ENCODE assay signal across 8 cellular contexts in genomic region chr1:85259118-85259865, GRCh38. TPM values are rescaled to one million over a fixed set of nuclear protein-coding genes. Genes with fewer than 3 reads are reported as not detected.
DNase-seq lines count a peak whose midpoint lies in the region; ATAC-seq and TF ChIP-seq lines count a peak whose summit lies in the region.

TSS of gene C1orf52 (minus strand) at chr1:85259662. CDS start at chr1:85259633, 29 bp downstream.

- peaks cover 12% of the 10 kb centered on the region for H3K4me1 Mint-ChIP-seq in endodermal cell

- H3K36me3 ChIP-seq in HUES48 (ENCODE audit: control insufficient read depth, insufficient read depth, low read length) = peaks cover 36% of the 10 kb centered on the region
- H3K36me3 ChIP-seq in NT2/D1 (ENCODE audit: insufficient read depth, insufficient read length, low read length) = peaks cover 52% of the 10 kb centered on the region
- H3K36me3 ChIP-seq in endodermal cell (ENCODE audit: control insufficient read depth, insufficient read depth, low read length) = peaks cover 43% of the 10 kb centered on the region

- peaks cover 38% of the 10 kb centered on the region for H3K9me3 Mint-ChIP-seq in endodermal cell

- no peaks in the 10 kb centered on the region for H3K27me3 ChIP-seq in HUES48 (ENCODE audit: control insufficient read depth, insufficient read depth, low read length)
- H3K27me3 ChIP-seq in NT2/D1 (ENCODE audit: insufficient read depth, insufficient read length) = no peaks in the 10 kb centered on the region
- no peaks in the 10 kb centered on the region for H3K27me3 ChIP-seq in endodermal cell (ENCODE audit: control insufficient read depth, insufficient read depth, low read length, poor library complexity, severe bottlenecking)

- H3K36me3 Mint-ChIP-seq in endodermal cell (ENCODE audit: low read depth) = peaks cover 69% of the 10 kb centered on the region

- TF ChIP-seq CTCF in endodermal cell (conservative IDR thresholded peaks at IDR 0.05) = peak; percentile 98

- peak within 1 kb of the TSS; percentile 99 for H3K27ac Mint-ChIP-seq in endodermal cell

- peak; percentile 93 for DNase-seq in D341Med (ENCODE audit: low spot score)
- DNase-seq in NT2/D1 (ENCODE audit: low read depth, low spot score) = peak; percentile 97
- DNase-seq in activated CD8-positive, alpha-beta memory T cell treated with anti-CD3 and anti-CD28 coated beads, Interleukin-2, amount 50 U/mL, for 1 hour (ENCODE audit: extremely low read depth) = peak; percentile 85
- DNase-seq in endodermal cell = peak; percentile 99
- peak; percentile 100 for DNase-seq in mesenteric fat pad (ENCODE audit: low spot score)
- DNase-seq in stimulated activated CD8-positive, alpha-beta memory T cell treated with anti-CD3 and anti-CD28 coated beads, Interleukin-15, amount 100 ng/mL, for 24 hours (ENCODE audit: low read depth) = peak; percentile 99

- H3K27me3 Mint-ChIP-seq in endodermal cell (ENCODE audit: insufficient read depth) = peaks cover 2% of the 10 kb centered on the region

- 0 to 1% methylated on average over 17 to 64 of the region's 64 CpGs for WGBS in endodermal cell (ENCODE audit: insufficient coverage in 1 of 2, insufficient read length in 1 of 2), 2 experiments

- H3K4me3 Mint-ChIP-seq in endodermal cell = peak within 1 kb of the TSS; percentile 94

- peak within 1 kb of the TSS; percentile 88 for H3K9ac ChIP-seq in HUES48 (ENCODE audit: low read depth, low read length)
- H3K9ac ChIP-seq in NT2/D1 (ENCODE audit: insufficient read length, low read depth) = peak within 1 kb of the TSS; percentile 96
- H3K9ac ChIP-seq in endodermal cell (ENCODE audit: extremely low read depth, low read length, poor library complexity, severe bottlenecking) = peak within 1 kb of the TSS; percentile 77

- H3K9me3 ChIP-seq in HUES48 (ENCODE audit: control insufficient read depth, insufficient read depth, low read length) = 0 out of 2 replicates have a peak, but pooled peaks cover 4% of the 10 kb centered on the region
- H3K9me3 ChIP-seq in NT2/D1 (ENCODE audit: insufficient read depth, low read length) = peaks cover 37% of the 10 kb centered on the region
- peaks cover 34% of the 10 kb centered on the region for H3K9me3 ChIP-seq in endodermal cell (ENCODE audit: control insufficient read depth, low read length)

- peak within 1 kb of the TSS; percentile 78 for H3K27ac ChIP-seq in HUES48 (ENCODE audit: low read depth, low read length)
- H3K27ac ChIP-seq in endodermal cell (ENCODE audit: low read depth, low read length) = peak within 1 kb of the TSS; percentile 68

- H3K4me1 ChIP-seq in HUES48 (ENCODE audit: control insufficient read depth, insufficient read depth, low read length) (peaks cover 3% of the 10 kb centered on the region), NT2/D1 (ENCODE audit: insufficient read depth, insufficient read length) (peaks cover 2% of the 10 kb centered on the region), endodermal cell (ENCODE audit: control insufficient read depth, insufficient read depth, low read length) (no peaks in the 10 kb centered on the region)

- H3K4me3 ChIP-seq in HUES48 (ENCODE audit: low read depth, low read length) = peak within 1 kb of the TSS; percentile 99
- peak within 1 kb of the TSS; percentile 96 for H3K4me3 ChIP-seq in NT2/D1 (ENCODE audit: insufficient read length, low read depth)
- peak within 1 kb of the TSS; percentile 92 for H3K4me3 ChIP-seq in endodermal cell (ENCODE audit: low read length)

- peak; percentile 99 for ATAC-seq in GM21390 (IDR thresholded peaks at IDR 0.05; ENCODE audit: unreplicated experiment)

RNA-seq across cellular contexts. Expression of gene C1orf52, which starts in this region (rescaled TPM):
- total RNA-seq in endodermal cell = 10 to 100 TPM; 41.0 to 42.9 TPM
- polyA plus RNA-seq in endodermal cell (2013, experiment 1 of 2) = 41.1 TPM
- 41.1 TPM for polyA plus RNA-seq in endodermal cell (2013, experiment 2 of 2)
- 18.5 TPM for total RNA-seq in mesenteric fat pad

Comparison
In these comparisons a context has a peak if more than half of its experiments do, and no peak if none do; other contexts are left out.
1. Peak in every context shown above with its lines: DNase-seq, ATAC-seq, H3K4me3 ChIP-seq and H3K27ac ChIP-seq.